Comparison of ENCODE assay signal across 8 cellular contexts in the genomic region with DNA sequence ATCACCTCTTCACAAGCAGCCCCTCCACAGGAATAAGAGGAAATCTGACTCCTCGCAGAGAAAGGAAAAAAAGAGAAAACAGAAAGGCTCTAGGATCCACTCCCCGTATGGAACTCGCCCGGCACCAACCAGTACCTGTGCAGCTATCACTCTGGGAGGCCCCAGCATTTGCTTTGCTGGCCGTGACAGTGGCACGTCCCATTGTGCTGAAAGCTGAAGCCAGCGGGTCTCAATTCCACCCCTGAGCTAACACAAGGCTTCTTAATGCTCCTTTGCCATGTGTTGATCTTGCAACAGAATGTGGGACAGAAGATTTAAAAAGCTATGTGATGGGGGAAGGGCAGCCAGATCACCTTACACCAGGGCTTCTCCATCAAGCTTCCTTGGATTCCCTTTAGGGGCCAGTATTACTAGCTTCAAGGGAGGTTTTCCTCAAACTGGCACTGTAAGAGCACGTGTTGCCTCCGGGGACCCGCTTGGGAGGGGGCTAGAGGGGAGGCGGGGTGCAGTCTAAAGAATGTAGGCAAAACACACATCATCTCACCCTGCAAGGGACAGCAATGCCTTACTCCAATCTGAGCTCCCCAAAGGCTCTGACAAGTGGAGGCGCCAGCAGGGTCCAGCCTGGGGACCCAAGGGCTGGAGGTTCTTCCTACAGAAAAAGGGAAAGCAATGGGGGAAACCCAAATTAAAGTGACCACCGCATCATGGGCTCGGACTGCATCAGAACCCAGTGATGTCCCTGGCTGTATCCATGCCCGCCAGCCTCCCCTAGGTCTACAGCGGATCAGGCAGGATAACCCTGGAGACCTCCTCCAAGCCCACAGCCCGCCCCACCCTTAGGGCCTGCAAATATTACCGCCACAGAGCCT. TPM values are rescaled to one million over a fixed set of nuclear protein-coding genes. Genes with fewer than 3 reads are reported as not detected.
DNase-seq lines count a peak whose midpoint lies in the region; ATAC-seq and TF ChIP-seq lines count a peak whose summit lies in the region.

No MANE protein-coding gene starts in this region.

- no peaks in the 10 kb centered on the region for H3F3A ChIP-seq in SK-N-SH (replicated peaks; ENCODE audit: insufficient read depth)

- peak overlapping the region; percentile 88 for H3K4me3 ChIP-seq in SK-N-SH (ENCODE audit: low read depth in 2 of 2, low read length in 1 of 2)

- H3K9me2 ChIP-seq in SK-N-SH, result no peaks in the 10 kb centered on the region

- H3K27ac Mint-ChIP-seq in activated CD4-positive, alpha-beta T cell treated with anti-CD3 and anti-CD28 coated beads for 36 hours, result no peak overlapping the region
- H3K27ac Mint-ChIP-seq in nephron progenitor cell, result peak overlapping the region; percentile 96

- CTCF ChIA-PET in activated CD4-positive, alpha-beta T cell treated with anti-CD3 and anti-CD28 coated beads for 36 hours (lab: Charles Lee), result interaction anchor here (0.6 to 1.1 kb wide), 4 partner anchors 9 to 214 kb away, joined by 3 to 4 read pairs (median 4); partner anchors contain the start of gene ERVMER34-1
- CTCF ChIA-PET in SK-N-SH (lab: Yijun Ruan, JAX), result interaction anchor here (0.6 to 3.2 kb wide), 6 partner anchors 9 to 325 kb away, joined by 3 to 12 read pairs (median 4); no protein-coding TSS in a partner anchor

- peak overlapping the region; percentile 89; the same call in 1 of the 2 replicates for H3K9ac ChIP-seq in SK-N-SH

- H3K36me3 Mint-ChIP-seq in activated CD4-positive, alpha-beta T cell treated with anti-CD3 and anti-CD28 coated beads for 36 hours (ENCODE audit: low read depth), result peaks cover 12% of the 10 kb centered on the region
- H3K36me3 Mint-ChIP-seq in nephron progenitor cell (ENCODE audit: low read depth), result peaks cover 66% of the 10 kb centered on the region

- H3K4me1 ChIP-seq in SK-N-SH (ENCODE audit: control insufficient read depth in 1 of 2, insufficient read depth in 2 of 2, low read depth in 1 of 2, low read length in 1 of 2), result peaks cover 8 to 14% of the 10 kb centered on the region in 2 experiments; a peak in 2 of 4 replicates

- H3K27me3 ChIP-seq in SK-N-SH (ENCODE audit: insufficient read depth), result no peaks in the 10 kb centered on the region

- WGBS in SK-N-SH (ENCODE audit: low lambda C conversion rate), result 87% methylated on average over 12 of the region's 18 CpGs

- DNase-seq in activated CD4-positive, alpha-beta T cell treated with anti-CD3 and anti-CD28 coated beads for 36 hours, result no peak
- DNase-seq in activated CD4-positive, alpha-beta T cell treated with anti-CD3 and anti-CD28 coated beads for 4 hours, result no peak
- peak; percentile 45 for DNase-seq in SK-N-SH
- DNase-seq in fibroblast of gingiva (ENCODE audit: low read depth), result peak; percentile 85
- peak; percentile 48 for DNase-seq in nephron progenitor cell
- no peak for DNase-seq in amniotic stem cell (lab: John Stamatoyannopoulos, UW)
- no peak for DNase-seq in activated CD8-positive, alpha-beta memory T cell treated with anti-CD3 and anti-CD28 coated beads, Interleukin-2, amount 50 U/mL, for 48 hours

- no peak for ATAC-seq in activated CD4-positive, alpha-beta T cell treated with anti-CD3 and anti-CD28 coated beads for 36 hours
- ATAC-seq in GM21529 (IDR thresholded peaks at IDR 0.05; ENCODE audit: unreplicated experiment), result no peak

- H3K79me2 ChIP-seq in SK-N-SH (ENCODE audit: insufficient read depth), result peaks cover 25% of the 10 kb centered on the region

- POLR2A ChIA-PET in activated CD4-positive, alpha-beta T cell treated with anti-CD3 and anti-CD28 coated beads for 36 hours (lab: Charles Lee), result interaction anchor here (0.6 to 0.7 kb wide), 3 partner anchors 54 to 775 kb away, joined by 3 read pairs; no protein-coding TSS in a partner anchor
- POLR2A ChIA-PET in SK-N-SH (lab: Yijun Ruan, JAX), result interaction anchor here (1.0 to 3.0 kb wide), 5 partner anchors 13 to 210 kb away, joined by 3 to 23 read pairs (median 4); no protein-coding TSS in a partner anchor

- no peak for TF ChIP-seq EP300 in SK-N-SH (IDR thresholded peaks at IDR 0.05; ENCODE audit: borderline replicate concordance in 1 of 2, low read depth in 1 of 2, low read length in 1 of 2)

- peak overlapping the region; percentile 50 for H3K4me3 Mint-ChIP-seq in activated CD4-positive, alpha-beta T cell treated with anti-CD3 and anti-CD28 coated beads for 36 hours
- peak overlapping the region; percentile 83 for H3K4me3 Mint-ChIP-seq in nephron progenitor cell

- intact Hi-C loops in activated CD4-positive, alpha-beta T cell treated with anti-CD3 and anti-CD28 coated beads for 36 hours (cut with DNase I, micrococcal nuclease), result loop anchor here (2.0 to 5.0 kb wide), 2 partner anchors 54 to 813 kb away; no protein-coding TSS in a partner anchor

- no peak overlapping the region for H3K27ac ChIP-seq in SK-N-SH (ENCODE audit: low read depth in 2 of 2, low read length in 1 of 2)

- peaks cover 12% of the 10 kb centered on the region for H3K27me3 Mint-ChIP-seq in activated CD4-positive, alpha-beta T cell treated with anti-CD3 and anti-CD28 coated beads for 36 hours
- peaks cover 3% of the 10 kb centered on the region for H3K27me3 Mint-ChIP-seq in nephron progenitor cell (ENCODE audit: low read depth, poor library complexity)

- H3K4me2 ChIP-seq in SK-N-SH, result peak overlapping the region; percentile 80

- H3K9me3 ChIP-seq in SK-N-SH, result no peaks in the 10 kb centered on the region

- H4K20me1 ChIP-seq in SK-N-SH (ENCODE audit: insufficient read depth), result no peaks in the 10 kb centered on the region

- TF ChIP-seq RAD21 in SK-N-SH (IDR thresholded peaks at IDR 0.05; ENCODE audit: low read length), result no peak

- H3K4me1 Mint-ChIP-seq in activated CD4-positive, alpha-beta T cell treated with anti-CD3 and anti-CD28 coated beads for 36 hours, result peaks cover 18% of the 10 kb centered on the region
- H3K4me1 Mint-ChIP-seq in nephron progenitor cell, result peaks cover 46% of the 10 kb centered on the region

- no peak for TF ChIP-seq CTCF in SK-N-SH (IDR thresholded peaks at IDR 0.05)
- no peak for TF ChIP-seq CTCF in nephron progenitor cell (IDR thresholded peaks at IDR 0.05)

- H2AFZ ChIP-seq in SK-N-SH (ENCODE audit: low read depth), result no peak overlapping the region

- H3K9me3 Mint-ChIP-seq in activated CD4-positive, alpha-beta T cell treated with anti-CD3 and anti-CD28 coated beads for 36 hours (ENCODE audit: low read depth), result peaks cover 4% of the 10 kb centered on the region
- peaks cover 45% of the 10 kb centered on the region for H3K9me3 Mint-ChIP-seq in nephron progenitor cell

- H3K36me3 ChIP-seq in SK-N-SH (replicated peaks in 1 of 2; ENCODE audit: control insufficient read depth in 1 of 2, insufficient read depth in 2 of 2, low read length in 1 of 2), result peaks cover 0 to 8% of the 10 kb centered on the region in 2 experiments

TF ChIP-seq in SK-N-SH, 30 proteins besides CTCF, POLR2A, EP300 and RAD21 (continues in another document):
- TF ChIP-seq SMC3 (IDR thresholded peaks at IDR 0.05; ENCODE audit: low read depth, low read length) (no peak), YY1 (IDR thresholded peaks at IDR 0.05; ENCODE audit: low read depth) (no peak), RCOR1 (IDR thresholded peaks at IDR 0.05; ENCODE audit: low read length) (no peak), NRF1 (IDR thresholded peaks at IDR 0.05; ENCODE audit: low read depth, low read length) (no peak), FOXM1 (IDR thresholded peaks at IDR 0.05; ENCODE audit: low read depth) (no peak), ELF1 (IDR thresholded peaks at IDR 0.05) (no peak), NFIC (IDR thresholded peaks at IDR 0.05; ENCODE audit: borderline replicate concordance) (no peak), MEF2A (IDR thresholded peaks at IDR 0.05; ENCODE audit: borderline replicate concordance, low read depth) (no peak), MXI1 (IDR thresholded peaks at IDR 0.05; ENCODE audit: low read depth, low read length) (no peak), CHD2 (IDR thresholded peaks at IDR 0.05; ENCODE audit: low read length, partially characterized antibody) (no peak), TCF12 (IDR thresholded peaks at IDR 0.05) (no peak)
- TF ChIP-seq, protein P1, sequence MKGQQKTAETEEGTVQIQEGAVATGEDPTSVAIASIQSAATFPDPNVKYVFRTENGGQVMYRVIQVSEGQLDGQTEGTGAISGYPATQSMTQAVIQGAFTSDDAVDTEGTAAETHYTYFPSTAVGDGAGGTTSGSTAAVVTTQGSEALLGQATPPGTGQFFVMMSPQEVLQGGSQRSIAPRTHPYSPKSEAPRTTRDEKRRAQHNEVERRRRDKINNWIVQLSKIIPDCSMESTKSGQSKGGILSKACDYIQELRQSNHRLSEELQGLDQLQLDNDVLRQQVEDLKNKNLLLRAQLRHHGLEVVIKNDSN (IDR thresholded peaks at IDR 0.05; ENCODE audit: borderline replicate concordance, low read depth), result no peak
- TF ChIP-seq, protein P2, sequence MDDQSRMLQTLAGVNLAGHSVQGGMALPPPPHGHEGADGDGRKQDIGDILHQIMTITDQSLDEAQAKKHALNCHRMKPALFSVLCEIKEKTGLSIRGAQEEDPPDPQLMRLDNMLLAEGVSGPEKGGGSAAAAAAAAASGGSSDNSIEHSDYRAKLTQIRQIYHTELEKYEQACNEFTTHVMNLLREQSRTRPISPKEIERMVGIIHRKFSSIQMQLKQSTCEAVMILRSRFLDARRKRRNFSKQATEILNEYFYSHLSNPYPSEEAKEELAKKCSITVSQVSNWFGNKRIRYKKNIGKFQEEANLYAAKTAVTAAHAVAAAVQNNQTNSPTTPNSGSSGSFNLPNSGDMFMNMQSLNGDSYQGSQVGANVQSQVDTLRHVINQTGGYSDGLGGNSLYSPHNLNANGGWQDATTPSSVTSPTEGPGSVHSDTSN (IDR thresholded peaks at IDR 0.05), result no peak

RNA-seq across cellular contexts. Expression of gene USP46, which starts 1.2 kb away (rescaled TPM):
- 1 to 10 TPM; 4.3 to 5.4 TPM for total RNA-seq in activated CD4-positive, alpha-beta T cell treated with anti-CD3 and anti-CD28 coated beads for 36 hours
- 4.5 and 6.0 TPM in 2 replicates for polyA plus RNA-seq in SK-N-SH (2012; rRNA removed)
- 7.2 and 8.1 TPM in 2 replicates for polyA plus RNA-seq in SK-N-SH (2012; cell fraction: cytosol; rRNA removed)
- polyA plus RNA-seq in SK-N-SH (2012; cell fraction: nucleus; rRNA removed), result 2.3 and 6.1 TPM in 2 replicates

Comparison
In these comparisons a context has a peak if more than half of its experiments do, and no peak if none do; other contexts are left out.
1. DNase-seq: peak in SK-N-SH (single experiment), fibroblast of gingiva (single experiment) and nephron progenitor cell (single experiment); none in activated CD4-positive, alpha-beta T cell treated with anti-CD3 and anti-CD28 coated beads for 36 hours (single experiment), activated CD4-positive, alpha-beta T cell treated with anti-CD3 and anti-CD28 coated beads for 4 hours (0 of 2), amniotic stem cell (single experiment) and activated CD8-positive, alpha-beta memory T cell treated with anti-CD3 and anti-CD28 coated beads, Interleukin-2, amount 50 U/mL, for 48 hours (single experiment).